In genomic region chr4:137668885-137669284, GRCh38 we compare ENCODE assay signal across 26 cellular contexts.
"Had no signal": no experiment of that assay in that cellular context is flagged by ENCODE, and none has a peak within 500 bp of the region (broad histone marks: within the 10 kb centered on the region; RNA-seq: fewer than 3 reads in every experiment).

No MANE protein-coding gene starts in this region.

- H3K27me3 ChIP-seq: dorsolateral prefrontal cortex, esophagus muscularis mucosa, foreskin keratinocyte, gastroesophageal sphincter, heart left ventricle, hepatocyte, left lung, neural progenitor cell, ovary, tibial nerve, upper lobe of left lung had no signal

- H3K79me2 ChIP-seq: hepatocyte had no signal

- DNase-seq: dorsolateral prefrontal cortex; effector CD4-positive, alpha-beta T cell; foreskin keratinocyte; heart left ventricle; left cardiac atrium; left lung; mesenchymal stem cell; midbrain; naive thymus-derived CD4-positive, alpha-beta T cell; nucleus accumbens; ovary; posterior cingulate gyrus; psoas muscle; right cardiac atrium; stimulated activated CD4-positive, alpha-beta T cell treated with anti-CD3 and anti-CD28 coated beads, Interleukin-15, amount 100 ng/mL, for 24 hours; stimulated activated CD4-positive, alpha-beta T cell treated with anti-CD3 and anti-CD28 coated beads, Interleukin-2, amount 100 ng/mL, for 48 hours; stimulated activated naive B cell treated with anti-CD40 and anti-IgM and Interleukin-4, amounts not matched to agents 10 μg/mL and 1 μg/mL and 100 μg/mL, for 72 hours; upper lobe of left lung had no signal

- ATAC-seq: foreskin keratinocyte; gastroesophageal sphincter; heart left ventricle; left cardiac atrium; left lung; naive thymus-derived CD4-positive, alpha-beta T cell; psoas muscle; right cardiac atrium; stimulated activated naive B cell treated with anti-CD40 and anti-IgM and Interleukin-4, amounts not matched to agents 10 μg/mL and 1 μg/mL and 100 μg/mL, for 72 hours had no signal

- H2AFZ ChIP-seq: hepatocyte, neural progenitor cell had no signal

- H3K4me3 ChIP-seq: dorsolateral prefrontal cortex, esophagus muscularis mucosa, gastroesophageal sphincter, heart left ventricle, hepatocyte, left lung, neural progenitor cell, ovary, psoas muscle, skin epidermis, thoracic aorta, tibial nerve, upper lobe of left lung had no signal

- H3K36me3 ChIP-seq: esophagus muscularis mucosa, gastroesophageal sphincter, heart left ventricle, left lung, neural progenitor cell, ovary, thoracic aorta, tibial nerve, upper lobe of left lung had no signal

- H3K27ac ChIP-seq: dorsolateral prefrontal cortex, esophagus muscularis mucosa, foreskin keratinocyte, gastroesophageal sphincter, heart left ventricle, hepatocyte, left lung, neural progenitor cell, ovary, psoas muscle, skin epidermis, thoracic aorta, tibial nerve, upper lobe of left lung had no signal

- H3K4me1 ChIP-seq: psoas muscle had no signal

- FAIRE-seq: urothelium cell line had no signal

- H3K4me2 ChIP-seq: hepatocyte, neural progenitor cell had no signal

- H3K9me3 ChIP-seq: esophagus muscularis mucosa, gastroesophageal sphincter, heart left ventricle, left lung, ovary, psoas muscle, thoracic aorta, tibial nerve, upper lobe of left lung had no signal

- H3K9ac ChIP-seq: neural progenitor cell had no signal
